Comparison of ENCODE assay signal across 8 cellular contexts in genomic region chr5:154610321-154611154, GRCh38.
DNase-seq lines count a peak whose midpoint lies in the region; ATAC-seq lines count a peak whose summit lies in the region.

No MANE protein-coding gene starts in this region.

- peak overlapping the region; percentile 31 for H3K4me3 ChIP-seq in mucosa of stomach (ENCODE audit: low read length)

- no peaks in the 10 kb centered on the region for H3K9me3 ChIP-seq in mucosa of stomach (ENCODE audit: control insufficient read depth, low read length)

- peak; percentile 41 for DNase-seq in CMK (ENCODE audit: low read depth)
- DNase-seq in NCI-H774 (lab: John Stamatoyannopoulos, UW) = peak; percentile 55
- peak; percentile 39 for DNase-seq in activated CD8-positive, alpha-beta memory T cell treated with anti-CD3 and anti-CD28 coated beads, Interleukin-2, amount 50 U/mL, for 4 hours
- DNase-seq in stimulated activated CD8-positive, alpha-beta memory T cell treated with anti-CD3 and anti-CD28 coated beads, Interleukin-7, amount 100 ng/mL, for 48 hours (ENCODE audit: extremely low read depth in 1 of 2, low read depth in 1 of 2) = peak; percentile 53 to 64

- H3K36me3 ChIP-seq in mucosa of stomach (ENCODE audit: control insufficient read depth, insufficient read depth, low read length) = no peaks in the 10 kb centered on the region

- H3K27me3 ChIP-seq in mucosa of stomach (ENCODE audit: control insufficient read depth, insufficient read depth, low read length) = peaks cover 49% of the 10 kb centered on the region

- peak overlapping the region; percentile 47 for H3K9ac ChIP-seq in mucosa of stomach (ENCODE audit: low read length)

- peaks cover 14% of the 10 kb centered on the region for H3K4me1 ChIP-seq in mucosa of stomach (ENCODE audit: control insufficient read depth, insufficient read depth, low read length)

- ATAC-seq in GM19324 (IDR thresholded peaks at IDR 0.05; ENCODE audit: low FRiP score, unreplicated experiment) (peak; percentile 79), HG03442 (IDR thresholded peaks at IDR 0.05; ENCODE audit: unreplicated experiment) (peak; percentile 92), esophagus mucosa (peak; percentile 94)

Comparison
In these comparisons a context has a peak if more than half of its experiments do, and no peak if none do; other contexts are left out.
1. Peak in every context shown above with its lines: DNase-seq, ATAC-seq and H3K4me3 ChIP-seq.